In genomic region chr17:60555786-60556185, GRCh38 we compare ENCODE assay signal across 34 cellular contexts.
"Had no signal": no experiment of that assay in that cellular context is flagged by ENCODE, and none has a peak within 500 bp of the region (broad histone marks: within the 10 kb centered on the region; RNA-seq: fewer than 3 reads in every experiment).

No MANE protein-coding gene starts in this region.

- H3K4me3 ChIP-seq: MG63 had no signal

- H3K4me2 ChIP-seq: KMS-11 had no signal

- H3K9ac ChIP-seq: KMS-11 had no signal

- H3K27me3 ChIP-seq: MG63 had no signal

- DNase-seq: Karpas-422, Kasumi-1, MG63, MM.1S, MV-4-11, NCI-H1048, NCI-H1092, NCI-H1092 treated with DMSO at 0.1 percent for 48 hours, NCI-H1105, NCI-H1105 treated with DMSO at 0.1 percent for 48 hours, NCI-H1417, NCI-H1417 treated with DMSO at 0.1 percent for 48 hours, NCI-H1436, NCI-H1436 treated with DMSO at 0.1 percent for 48 hours, NCI-H146, NCI-H1694, NCI-H1694 treated with DMSO at 0.1 percent for 48 hours, NCI-H187, NCI-H187 treated with DMSO at 0.1 percent for 48 hours, NCI-H1930, NCI-H2029, NCI-H2029 treated with DMSO at 0.1 percent for 48 hours, NCI-H2081, NCI-H2081 treated with DMSO at 0.1 percent for 48 hours, NCI-H2107, NCI-H2171, NCI-H2171 treated with DMSO at 0.1 percent for 48 hours, NCI-H226, NCI-H345, NCI-H446, NCI-H446 treated with DMSO at 0.1 percent for 48 hours, NCI-H510A, NCI-H510A treated with DMSO at 0.1 percent for 48 hours had no signal

- H3K27ac ChIP-seq: KMS-11 had no signal

- H3K36me3 ChIP-seq: MG63 had no signal
